In genomic region chr5:10502578-10502977, GRCh38 we compare ENCODE assay signal across 16 cellular contexts.
DNase-seq lines count a peak whose midpoint lies in the region; ATAC-seq, FAIRE-seq and TF ChIP-seq lines count a peak whose summit lies in the region.
"Had no signal": no experiment of that assay in that cellular context is flagged by ENCODE, and none has a peak within 500 bp of the region (broad histone marks: within the 10 kb centered on the region; RNA-seq: fewer than 3 reads in every experiment).

No MANE protein-coding gene starts in this region.

- H3K36me3 ChIP-seq in HEK293 (ENCODE audit: control insufficient read depth in 2 of 2, insufficient read depth in 1 of 2, low read length in 2 of 2) (no peaks in the 10 kb centered on the region), H1 (ENCODE audit: control insufficient read depth in 2 of 4, insufficient read depth in 4 of 4, low read length in 3 of 4) (no peaks in the 10 kb centered on the region; a peak in 1 of 8 replicates), pancreas (no peaks in the 10 kb centered on the region)

- H3K23ac ChIP-seq in H1 (ENCODE audit: insufficient read length) = no peak overlapping the region

- no peak overlapping the region for H2BK5ac ChIP-seq in H1 (ENCODE audit: low read depth, low read length)

- H4K5ac ChIP-seq in H1 (ENCODE audit: insufficient read length, low read depth, low read length) = no peak overlapping the region

- POLR2A ChIA-PET in HEK293 (lab: Yijun Ruan, JAX) = no interaction called here
- POLR2A ChIA-PET in H1 (lab: Charles Lee; ENCODE audit: partially characterized antibody) = no interaction called here

- H3K27me3 ChIP-seq in H1 (replicated peaks in 1 of 4; ENCODE audit: control insufficient read depth in 3 of 4, extremely low read depth in 1 of 4, insufficient read depth in 3 of 4, low read length in 3 of 4) (no peaks in the 10 kb centered on the region), pancreas (no peaks in the 10 kb centered on the region)

- H2BK12ac ChIP-seq in H1 (ENCODE audit: low read depth, low read length) = no peak overlapping the region

- CTCF ChIA-PET in HEK293 (lab: Yijun Ruan, JAX) (interaction anchor here (0.6 to 1.6 kb wide), 6 partner anchors 17 to 125 kb away, joined by 3 to 5 read pairs (median 4); no protein-coding TSS in a partner anchor), H1 (lab: Charles Lee; ENCODE audit: partially characterized antibody) (interaction anchor here (0.6 to 8.6 kb wide), 20 partner anchors 8 to 182 kb away, joined by 3 to 80 read pairs (median 4); no protein-coding TSS in a partner anchor)

- TF ChIP-seq EP300 in H1 (IDR thresholded peaks at IDR 0.05; ENCODE audit: borderline replicate concordance in 1 of 2, low read depth in 2 of 2, low read length in 2 of 2) = no peak

- no peak for TF ChIP-seq POLR2A in H1 (IDR thresholded peaks at IDR 0.05; ENCODE audit: control extremely low read depth in 1 of 2, low read depth in 2 of 2, low read length in 2 of 2)

- ATAC-seq in pancreas = peak; percentile 27 to 61 (median 48)
- ATAC-seq: CD8-positive, alpha-beta T cell had no signal

- FAIRE-seq in H1 (lab: Jason Lieb, UNC) (no peak), pancreas (lab: Jason Lieb, UNC) (no peak)

- peaks cover 7% of the 10 kb centered on the region; the same call in 1 of the 2 replicates for H3K4me1 ChIP-seq in HEK293 (ENCODE audit: control insufficient read depth, insufficient read depth, low read length)
- peaks cover 0 to 3% (median 0%) of the 10 kb centered on the region in 4 experiments; a peak in 2 of 7 replicates for H3K4me1 ChIP-seq in H1 (replicated peaks in 1 of 4; ENCODE audit: control insufficient read depth in 3 of 4, insufficient read depth in 4 of 4, low read length in 3 of 4)
- H3K4me1 ChIP-seq in pancreas = no peaks in the 10 kb centered on the region

- H3K4me3 ChIP-seq in HEK293 (ENCODE audit: low read depth, low read length) (no peak overlapping the region), H1 (ENCODE audit: extremely low read depth in 1 of 4, insufficient read depth in 2 of 4, low read depth in 3 of 4, low read length in 4 of 4) (no peak overlapping the region; a peak in 1 of 8 replicates), pancreas (no peak overlapping the region)
- H3K4me3 ChIP-seq: PC-9 had no signal

- no peak overlapping the region for H3K4ac ChIP-seq in H1 (replicated peaks; ENCODE audit: insufficient read length, low read depth, low read length)

- TF ChIP-seq CTCF in HEK293 (tag by site-specific recombination; IDR thresholded peaks at IDR 0.05) (no peak), H1 (IDR thresholded peaks at IDR 0.05; ENCODE audit: control extremely low read depth in 1 of 3, insufficient read depth in 1 of 3, low read depth in 1 of 3, low read length in 3 of 3) (no peak), pancreas (IDR thresholded peaks at IDR 0.05) (no peak)

- no peak overlapping the region for H3K27ac ChIP-seq in HEK293 (ENCODE audit: extremely low read depth, low read depth, low read length)
- H3K27ac ChIP-seq in H1 (ENCODE audit: low read depth, low read length) = no peak overlapping the region
- H3K27ac ChIP-seq in pancreas = peak overlapping the region in 2 of 4 donors; percentile 12 to 22
- H3K27ac ChIP-seq: PC-9 had no signal

- no peaks in the 10 kb centered on the region for H4K20me1 ChIP-seq in H1 (replicated peaks in 1 of 2; ENCODE audit: control insufficient read depth in 1 of 2, insufficient read depth in 2 of 2, low read length in 2 of 2)

- H2BK15ac ChIP-seq in H1 (ENCODE audit: low read length) = no peak overlapping the region

- no peak overlapping the region for H4K91ac ChIP-seq in H1 (replicated peaks; ENCODE audit: insufficient read length, low read length)

- H3K56ac ChIP-seq in H1 (replicated peaks; ENCODE audit: insufficient read length, low read depth, low read length) = no peak overlapping the region

- H3K18ac ChIP-seq in H1 (ENCODE audit: extremely low read depth, low read length) = no peak overlapping the region

- WGBS in H1 (ENCODE audit: extremely low coverage in 1 of 2, insufficient coverage in 1 of 2, insufficient read length in 1 of 2, insufficient replicate concordance in 2 of 2, low coverage in 1 of 2, low lambda C conversion rate in 2 of 2, missing lambda C conversion rate in 1 of 2), 2 experiments = 81% methylated on average over 10 of the region's 10 CpGs; no CpG with 5 or more reads in 1 of the 2 experiments
- WGBS in pancreas, 2 donors = 55 to 68% methylated on average over 10 of the region's 10 CpGs

- H3K14ac ChIP-seq in H1 (ENCODE audit: insufficient read length) = no peak overlapping the region

- H3K23me2 ChIP-seq in H1 (ENCODE audit: low read depth, low read length) = no peaks in the 10 kb centered on the region

- H3K79me1 ChIP-seq in H1 (ENCODE audit: low read depth, low read length) = no peaks in the 10 kb centered on the region

- H3K79me2 ChIP-seq in H1 (ENCODE audit: control insufficient read depth in 1 of 2, insufficient read depth in 2 of 2, low read length in 2 of 2) = no peaks in the 10 kb centered on the region

- H3K9me3 ChIP-seq in HEK293 (ENCODE audit: control insufficient read depth, insufficient read depth, low read depth, low read length) = no peaks in the 10 kb centered on the region
- no peaks in the 10 kb centered on the region for H3K9me3 ChIP-seq in H1 (ENCODE audit: insufficient read depth in 2 of 2, low read depth in 1 of 2, low read length in 1 of 2)
- H3K9me3 ChIP-seq in pancreas = no peaks in the 10 kb centered on the region

- no peak overlapping the region for H2AK5ac ChIP-seq in H1 (ENCODE audit: low read depth, low read length)

- H3K4me2 ChIP-seq in H1 (ENCODE audit: insufficient read depth in 1 of 2, low read depth in 2 of 2, low read length in 2 of 2) = no peak overlapping the region
- H3K4me2 ChIP-seq: PC-9 had no signal

- H2BK120ac ChIP-seq in H1 (replicated peaks; ENCODE audit: low read depth, low read length) = no peak overlapping the region

- H4K8ac ChIP-seq in H1 (ENCODE audit: extremely low read depth, insufficient read depth, low read length) = no peak overlapping the region; the same call in 1 of the 2 replicates

- 0 out of 2 replicates have a peak overlapping the region, but pooled peaks have one; percentile 12 for H2AFZ ChIP-seq in H1 (ENCODE audit: low read length)
- H2AFZ ChIP-seq: PC-9 had no signal

- TF ChIP-seq RAD21 in H1 (IDR thresholded peaks at IDR 0.05 in 1 of 2, conservative IDR thresholded peaks at IDR 0.05 in 1 of 2; ENCODE audit: low read depth in 2 of 2, low read length in 2 of 2) = no peak; a peak in 1 of 4 replicates

- H2BK20ac ChIP-seq in H1 (ENCODE audit: low read length) = no peak overlapping the region

- intact Hi-C loops in pancreas (cut with DNase I) = no loop called here

- H3K9ac ChIP-seq in H1 (replicated peaks in 1 of 4; ENCODE audit: extremely low read depth in 1 of 4, low read depth in 3 of 4, low read length in 3 of 4) = no peak overlapping the region

- DNase-seq in GF-D8 (lab: John Stamatoyannopoulos, UW) (peak; percentile 27), H1 (ENCODE audit: low read depth in 1 of 2, low spot score in 2 of 2) (no peak), pancreas (peak in 2 of 6 donors; percentile 16 to 46), pons (ENCODE audit: low spot score) (no peak), NOMO-1 treated with DMSO at 0.1 percent for 48 hours (lab: John Stamatoyannopoulos, UW; ENCODE audit: unreplicated experiment) (no peak), COR-L47 (lab: John Stamatoyannopoulos, UW) (no peak)
- DNase-seq: CD8-positive, alpha-beta T cell; DMS 273 treated with DMSO at 0.1 percent for 48 hours; EL; KBM-7; NCI-H1048; NCI-H1694 treated with DMSO at 0.1 percent for 48 hours; NCI-H345; NCI-H748 treated with DMSO at 0.1 percent for 48 hours had no signal

TF ChIP-seq in HEK293, 187 proteins besides CTCF, POLR2A, EP300 and RAD21:
- TF ChIP-seq ZNF221 (tag by site-specific recombination; IDR thresholded peaks at IDR 0.05; ENCODE audit: borderline replicate concordance) (no peak), ZBTB44 (tag by site-specific recombination; IDR thresholded peaks at IDR 0.05) (no peak), ZIC2 (tag by site-specific recombination; IDR thresholded peaks at IDR 0.05) (peak; percentile 67), GLIS1 (tag by site-specific recombination; IDR thresholded peaks at IDR 0.05) (peak; percentile 80)
TF ChIP-seq in HEK293: peak in this region for 2.

TF ChIP-seq in H1, 55 proteins besides CTCF, POLR2A, EP300 and RAD21 (continues in another document):
- no peak for TF ChIP-seq POU5F1 (IDR thresholded peaks at IDR 0.05; ENCODE audit: low read depth, low read length)
- no peak for TF ChIP-seq TAF1 (IDR thresholded peaks at IDR 0.05; ENCODE audit: low read depth, low read length)
- TF ChIP-seq TAF7 (optimal IDR thresholded peaks at IDR 0.05; ENCODE audit: borderline replicate concordance, low read depth, low read length) = no peak
- no peak for TF ChIP-seq SP1 (IDR thresholded peaks at IDR 0.05; ENCODE audit: low read depth, low read length)
- TF ChIP-seq BCL11A (IDR thresholded peaks at IDR 0.05; ENCODE audit: low read depth in 2 of 2, low read length in 2 of 2) = no peak
- TF ChIP-seq RXRA (IDR thresholded peaks at IDR 0.05; ENCODE audit: insufficient read depth, low read depth, low read length) = no peak
- no peak for TF ChIP-seq SAP30 (IDR thresholded peaks at IDR 0.05; ENCODE audit: insufficient read depth, insufficient replicate concordance, low read length)
- TF ChIP-seq TBP (IDR thresholded peaks at IDR 0.05; ENCODE audit: low read depth, low read length) = no peak
- TF ChIP-seq SP4 (IDR thresholded peaks at IDR 0.05; ENCODE audit: low read length) = no peak
- no peak for TF ChIP-seq CHD1 (IDR thresholded peaks at IDR 0.05; ENCODE audit: low read depth, low read length)
- TF ChIP-seq SUZ12 (IDR thresholded peaks at IDR 0.05; ENCODE audit: low read length) = no peak
- TF ChIP-seq, protein P1, sequence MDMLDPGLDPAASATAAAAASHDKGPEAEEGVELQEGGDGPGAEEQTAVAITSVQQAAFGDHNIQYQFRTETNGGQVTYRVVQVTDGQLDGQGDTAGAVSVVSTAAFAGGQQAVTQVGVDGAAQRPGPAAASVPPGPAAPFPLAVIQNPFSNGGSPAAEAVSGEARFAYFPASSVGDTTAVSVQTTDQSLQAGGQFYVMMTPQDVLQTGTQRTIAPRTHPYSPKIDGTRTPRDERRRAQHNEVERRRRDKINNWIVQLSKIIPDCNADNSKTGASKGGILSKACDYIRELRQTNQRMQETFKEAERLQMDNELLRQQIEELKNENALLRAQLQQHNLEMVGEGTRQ (IDR thresholded peaks at IDR 0.05; ENCODE audit: low read length) = no peak
- TF ChIP-seq KDM4A (IDR thresholded peaks at IDR 0.05; ENCODE audit: low read depth, low read length, severe bottlenecking) = no peak
- no peak for TF ChIP-seq HDAC2 (IDR thresholded peaks at IDR 0.05; ENCODE audit: borderline replicate concordance in 1 of 2, low read depth in 2 of 2, low read length in 2 of 2)
- TF ChIP-seq TEAD4 (IDR thresholded peaks at IDR 0.05; ENCODE audit: low read depth, low read length) = no peak
- TF ChIP-seq NRF1 (IDR thresholded peaks at IDR 0.05; ENCODE audit: low read depth, low read length) = no peak
- no peak for TF ChIP-seq KDM5A (IDR thresholded peaks at IDR 0.05; ENCODE audit: low read length)
- TF ChIP-seq EZH2 (IDR thresholded peaks at IDR 0.05; ENCODE audit: low read depth, low read length, severe bottlenecking) = no peak
- TF ChIP-seq CREB1 (IDR thresholded peaks at IDR 0.05) = no peak
